ENCODE assay signal across 8 cellular contexts in genomic region chr12:56836800-56837663, GRCh38.
DNase-seq lines count a peak whose midpoint lies in the region; ATAC-seq, FAIRE-seq and TF ChIP-seq lines count a peak whose summit lies in the region.

No MANE protein-coding gene starts in this region.

- FAIRE-seq in astrocyte (lab: Jason Lieb, UNC): no peak
- no peak for FAIRE-seq in small intestine (lab: Jason Lieb, UNC)

- H3K27me3 Mint-ChIP-seq in astrocyte (ENCODE audit: low read depth, unreplicated experiment): no peaks in the 10 kb centered on the region

- peak overlapping the region; percentile 9 for H3K4me3 Mint-ChIP-seq in astrocyte (ENCODE audit: unreplicated experiment)

- no peaks in the 10 kb centered on the region for H3K9me2 ChIP-seq in OCI-LY1 (ENCODE audit: low read depth, low read length)

- no peaks in the 10 kb centered on the region for H3K79me2 ChIP-seq in OCI-LY1 (ENCODE audit: insufficient read depth, low read length)
- no peaks in the 10 kb centered on the region for H3K79me2 ChIP-seq in astrocyte (ENCODE audit: insufficient read depth, low read length)

- DNase-seq in GM12864 (ENCODE audit: low read depth) (peak; percentile 10), astrocyte (ENCODE audit: low read depth) (peak; percentile 60), small intestine (peak; percentile 46), NCI-H2227 (lab: John Stamatoyannopoulos, UW; ENCODE audit: unreplicated experiment) (no peak), iPS-NIHi11 (ENCODE audit: low spot score) (no peak), HuH-7.5 (ENCODE audit: low spot score) (no peak)

- H3K36me3 Mint-ChIP-seq in astrocyte (ENCODE audit: low read depth, unreplicated experiment): no peaks in the 10 kb centered on the region

- H3K27ac ChIP-seq in OCI-LY1 (ENCODE audit: low read depth, low read length, poor library complexity, severe bottlenecking): no peak overlapping the region
- H3K27ac ChIP-seq in astrocyte (ENCODE audit: low read depth, low read length): no peak overlapping the region
- H3K27ac ChIP-seq in small intestine (ENCODE audit: low read depth in 1 of 2, low read length in 1 of 2): no peak overlapping the region

- H3K27ac Mint-ChIP-seq in astrocyte (ENCODE audit: unreplicated experiment): peak overlapping the region; percentile 81

- H3F3A ChIP-seq in OCI-LY1 (ENCODE audit: insufficient read depth, low read length): no peaks in the 10 kb centered on the region

- no peak overlapping the region; the same call in 1 of the 2 replicates for H2AFZ ChIP-seq in OCI-LY1 (ENCODE audit: low read length)
- peak overlapping the region; percentile 50 for H2AFZ ChIP-seq in astrocyte (ENCODE audit: low read depth, low read length)

- H3K4me1 ChIP-seq in OCI-LY1 (ENCODE audit: insufficient read depth, low read length, severe bottlenecking): peaks cover 9% of the 10 kb centered on the region
- peaks cover 7% of the 10 kb centered on the region for H3K4me1 ChIP-seq in astrocyte (ENCODE audit: insufficient read depth, low read length)
- no peaks in the 10 kb centered on the region for H3K4me1 ChIP-seq in small intestine (ENCODE audit: control insufficient read depth in 2 of 2, insufficient read depth in 1 of 2, low read depth in 1 of 2, low read length in 1 of 2)

- no peaks in the 10 kb centered on the region for H4K20me1 ChIP-seq in OCI-LY1 (ENCODE audit: insufficient read depth, low read length)
- no peaks in the 10 kb centered on the region for H4K20me1 ChIP-seq in astrocyte (ENCODE audit: insufficient read depth, low read length)

- no peak for ATAC-seq in GM18873 (IDR thresholded peaks at IDR 0.05; ENCODE audit: low FRiP score, unreplicated experiment)

- no peak overlapping the region for H3K4me3 ChIP-seq in GM12864 (ENCODE audit: low read depth, low read length)
- no peak overlapping the region for H3K4me3 ChIP-seq in OCI-LY1 (ENCODE audit: low read depth, low read length, poor library complexity, severe bottlenecking)
- H3K4me3 ChIP-seq in astrocyte (ENCODE audit: insufficient read depth, low read depth, low read length): no peak overlapping the region
- no peak overlapping the region for H3K4me3 ChIP-seq in small intestine (ENCODE audit: low read depth in 1 of 2, low read length in 2 of 2)

- H3K36me3 ChIP-seq in OCI-LY1 (ENCODE audit: insufficient read depth, low read length) (no peaks in the 10 kb centered on the region), astrocyte (ENCODE audit: insufficient read depth, low read length) (no peaks in the 10 kb centered on the region), small intestine (ENCODE audit: control insufficient read depth in 2 of 2, insufficient read depth in 2 of 2, low read length in 2 of 2) (no peaks in the 10 kb centered on the region)

- H3K9me3 ChIP-seq in OCI-LY1 (ENCODE audit: low read length) (no peaks in the 10 kb centered on the region), astrocyte (ENCODE audit: insufficient read depth, low read depth, low read length) (no peaks in the 10 kb centered on the region), small intestine (ENCODE audit: control insufficient read depth, low read depth) (no peaks in the 10 kb centered on the region)

- H3K4me2 ChIP-seq in OCI-LY1 (ENCODE audit: low read length) (peak overlapping the region; percentile 33), astrocyte (ENCODE audit: low read length) (peak overlapping the region; percentile 52)

- no peak for TF ChIP-seq CTCF in GM12864 (IDR thresholded peaks at IDR 0.05; ENCODE audit: low read depth, low read length, missing control alignments)
- no peak for TF ChIP-seq CTCF in OCI-LY1 (IDR thresholded peaks at IDR 0.05; ENCODE audit: low read length)
- no peak for TF ChIP-seq CTCF in astrocyte (IDR thresholded peaks at IDR 0.05; ENCODE audit: insufficient read depth, low read depth, low read length)

- H3K9ac ChIP-seq in OCI-LY1 (ENCODE audit: low read length) (no peak overlapping the region), astrocyte (ENCODE audit: low read length) (no peak overlapping the region)

- H3K27me3 ChIP-seq in OCI-LY1 (ENCODE audit: insufficient read depth, low read length) (no peaks in the 10 kb centered on the region), astrocyte (ENCODE audit: insufficient read depth, low read length) (no peaks in the 10 kb centered on the region), small intestine (ENCODE audit: control insufficient read depth in 2 of 2, insufficient read depth in 2 of 2, low read length in 2 of 2) (no peaks in the 10 kb centered on the region)

- H3K9me3 Mint-ChIP-seq in astrocyte (ENCODE audit: unreplicated experiment): peaks cover 2% of the 10 kb centered on the region

- peaks cover 55% of the 10 kb centered on the region for H3K4me1 Mint-ChIP-seq in astrocyte (ENCODE audit: low read depth, unreplicated experiment)

- WGBS in small intestine, 3 donors: 40 to 68% (median 46%) methylated on average over 9 of the region's 9 CpGs

Comparison
In these comparisons a context has a peak if more than half of its experiments do, and no peak if none do; other contexts are left out.
1. DNase-seq: peak in GM12864 (single experiment), astrocyte (single experiment) and small intestine (single experiment); none in NCI-H2227 (single experiment), iPS-NIHi11 (single experiment) and HuH-7.5 (single experiment).